1 cellular context compared by ENCODE assay signal in genomic region chr7:138151731-138152577, GRCh38.
TF ChIP-seq lines count a peak whose summit lies in the region.

No MANE protein-coding gene starts in this region.

TF ChIP-seq in HepG2, 621 proteins besides CTCF, POLR2A, EP300 and RAD21 (continued from another document and continues in another):
- TF ChIP-seq NRL (CRISPR knock-in tag; IDR thresholded peaks at IDR 0.05; ENCODE audit: borderline replicate concordance), result no peak
- no peak for TF ChIP-seq ZEB1 (IDR thresholded peaks at IDR 0.05; ENCODE audit: insufficient replicate concordance, low read depth)
- peak; percentile 47; the same call in 1 of the 2 replicates for TF ChIP-seq FOXK1 (CRISPR knock-in tag; IDR thresholded peaks at IDR 0.05; ENCODE audit: borderline replicate concordance, low read depth)
- no peak for TF ChIP-seq ZNF616 (CRISPR knock-in tag; IDR thresholded peaks at IDR 0.05; ENCODE audit: low read depth)
- TF ChIP-seq ZNF34 (CRISPR knock-in tag; IDR thresholded peaks at IDR 0.05; ENCODE audit: borderline replicate concordance), result no peak
- TF ChIP-seq THRA (CRISPR knock-in tag; IDR thresholded peaks at IDR 0.05; ENCODE audit: borderline replicate concordance), result peak; percentile 60; the same call in 1 of the 2 replicates
- peak; percentile 64; the same call in 1 of the 2 replicates for TF ChIP-seq ZNF670 (CRISPR knock-in tag; IDR thresholded peaks at IDR 0.05; ENCODE audit: borderline replicate concordance)
- peak; percentile 88; the same call in 1 of the 2 replicates for TF ChIP-seq AHDC1 (CRISPR knock-in tag; IDR thresholded peaks at IDR 0.05; ENCODE audit: borderline replicate concordance)
- 0 out of 2 replicates have a peak, but pooled peaks have one; percentile 19 for TF ChIP-seq ESRRA (CRISPR knock-in tag; IDR thresholded peaks at IDR 0.05; ENCODE audit: low read depth)
- no peak for TF ChIP-seq FOXA1 (IDR thresholded peaks at IDR 0.05)
- TF ChIP-seq FOXA1 (CRISPR knock-in tag; IDR thresholded peaks at IDR 0.05), result no peak
- TF ChIP-seq HOXA9 (CRISPR knock-in tag; IDR thresholded peaks at IDR 0.05; ENCODE audit: borderline replicate concordance), result no peak
- TF ChIP-seq IRF9 (CRISPR knock-in tag; IDR thresholded peaks at IDR 0.05; ENCODE audit: borderline replicate concordance), result no peak
- no peak for TF ChIP-seq NFE2 (CRISPR knock-in tag; IDR thresholded peaks at IDR 0.05)
- TF ChIP-seq ZNF362 (CRISPR knock-in tag; IDR thresholded peaks at IDR 0.05; ENCODE audit: borderline replicate concordance), result peak; percentile 97
- TF ChIP-seq MTA1 (CRISPR knock-in tag; IDR thresholded peaks at IDR 0.05; ENCODE audit: borderline replicate concordance), result no peak; the same call in 1 of the 2 replicates
- TF ChIP-seq RAD51 (IDR thresholded peaks at IDR 0.05; ENCODE audit: borderline replicate concordance), result no peak
- TF ChIP-seq ZBTB39 (CRISPR knock-in tag; IDR thresholded peaks at IDR 0.05), result no peak
- 0 out of 2 replicates have a peak, but pooled peaks have one; percentile 24 for TF ChIP-seq ZSCAN20 (CRISPR knock-in tag; IDR thresholded peaks at IDR 0.05; ENCODE audit: borderline replicate concordance)
- TF ChIP-seq ATF7-NPFF (CRISPR knock-in tag; IDR thresholded peaks at IDR 0.05; ENCODE audit: low read depth), result no peak
- no peak for TF ChIP-seq ASH2L (IDR thresholded peaks at IDR 0.05; ENCODE audit: insufficient read length, low read depth, low read length)
- no peak; the same call in 1 of the 2 replicates for TF ChIP-seq ATF3 (CRISPR knock-in tag; IDR thresholded peaks at IDR 0.05)
- peak; percentile 47; the same call in 1 of the 2 replicates for TF ChIP-seq DRAP1 (CRISPR knock-in tag; IDR thresholded peaks at IDR 0.05)
- TF ChIP-seq BATF2 (CRISPR knock-in tag; IDR thresholded peaks at IDR 0.05), result no peak
- no peak for TF ChIP-seq MTA3 (CRISPR knock-in tag; IDR thresholded peaks at IDR 0.05)
- peak; percentile 24; the same call in 1 of the 2 replicates for TF ChIP-seq CHD4 (IDR thresholded peaks at IDR 0.05; ENCODE audit: borderline replicate concordance, low read length)
- no peak for TF ChIP-seq ZNF260 (CRISPR knock-in tag; IDR thresholded peaks at IDR 0.05; ENCODE audit: borderline replicate concordance, low read depth)
- TF ChIP-seq JUND (CRISPR knock-in tag; IDR thresholded peaks at IDR 0.05), result peak; percentile 69; the same call in 1 of the 2 replicates
- no peak for TF ChIP-seq ZNF790 (CRISPR knock-in tag; IDR thresholded peaks at IDR 0.05; ENCODE audit: borderline replicate concordance)
- TF ChIP-seq TEAD3 (CRISPR knock-in tag; optimal IDR thresholded peaks at IDR 0.05; ENCODE audit: borderline replicate concordance), result peak; percentile 73
- peak; percentile 62; the same call in 1 of the 2 replicates for TF ChIP-seq ERF (CRISPR knock-in tag; IDR thresholded peaks at IDR 0.05)
- TF ChIP-seq DZIP1 (CRISPR knock-in tag; IDR thresholded peaks at IDR 0.05), result no peak
- peak; percentile 68; the same call in 1 of the 2 replicates for TF ChIP-seq ZNF280D (CRISPR knock-in tag; IDR thresholded peaks at IDR 0.05)
- TF ChIP-seq POGZ (CRISPR knock-in tag; IDR thresholded peaks at IDR 0.05), result peak; percentile 92
- TF ChIP-seq MYPOP (CRISPR knock-in tag; IDR thresholded peaks at IDR 0.05), result 0 out of 2 replicates have a peak, but pooled peaks have one; percentile 35
- no peak for TF ChIP-seq ZNF20 (CRISPR knock-in tag; IDR thresholded peaks at IDR 0.05)
- TF ChIP-seq NFKBIZ (CRISPR knock-in tag; IDR thresholded peaks at IDR 0.05), result no peak
